1 cellular context compared by ENCODE assay signal in genomic region chr3:33467786-33468185, GRCh38.
TF ChIP-seq lines count a peak whose summit lies in the region.

No MANE protein-coding gene starts in this region.

TF ChIP-seq in H1, 55 proteins besides CTCF, POLR2A, EP300 and RAD21:
- TF ChIP-seq KDM1A (IDR thresholded peaks at IDR 0.05; ENCODE audit: borderline replicate concordance, low read length) (no peak), MAX (IDR thresholded peaks at IDR 0.05) (no peak), RNF2 (IDR thresholded peaks at IDR 0.05; ENCODE audit: borderline replicate concordance, low read depth, low read length, missing control alignments, poor library complexity, severe bottlenecking) (no peak), CBX5 (IDR thresholded peaks at IDR 0.05; ENCODE audit: low read depth, low read length) (no peak), YY1 (IDR thresholded peaks at IDR 0.05; ENCODE audit: low read depth, low read length) (no peak), GTF2F1 (IDR thresholded peaks at IDR 0.05; ENCODE audit: borderline replicate concordance, low read depth, low read length) (no peak), RXRA (IDR thresholded peaks at IDR 0.05; ENCODE audit: insufficient read depth, low read depth, low read length) (no peak), SIRT6 (IDR thresholded peaks at IDR 0.05; ENCODE audit: low read length) (no peak)
